ENCODE assay signal across 1 cellular context in the genomic region with DNA sequence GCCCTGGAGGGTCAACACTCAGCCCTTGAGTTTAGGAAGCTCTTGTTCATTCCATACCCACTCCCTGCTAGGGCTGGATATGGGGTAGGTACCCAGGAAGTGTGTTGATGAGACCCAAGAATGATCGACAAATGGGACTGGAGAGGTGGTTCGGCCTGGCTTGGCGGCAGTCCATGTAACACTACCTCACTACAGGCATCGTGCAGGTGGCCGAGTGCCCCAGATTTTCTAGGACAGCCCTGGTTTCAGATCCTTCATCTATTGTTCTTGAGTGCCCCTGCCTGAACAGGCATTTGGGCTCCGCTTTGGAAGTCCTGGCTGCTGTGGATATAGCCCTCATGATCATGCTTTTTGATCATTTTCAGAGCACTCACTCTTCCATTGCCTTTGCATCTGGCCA.
TF ChIP-seq lines count a peak whose summit lies in the region.

No MANE protein-coding gene starts in this region.

TF ChIP-seq in WTC11, 78 proteins besides CTCF, POLR2A, EP300 and RAD21 (continued from another document):
- no peak for TF ChIP-seq ATF1 (CRISPR knock-in tag; IDR thresholded peaks at IDR 0.05)
- TF ChIP-seq PRRX2 (CRISPR knock-in tag; IDR thresholded peaks at IDR 0.05), result no peak
- TF ChIP-seq JUN (CRISPR knock-in tag; IDR thresholded peaks at IDR 0.05), result no peak
- no peak for TF ChIP-seq OVOL2 (CRISPR knock-in tag; IDR thresholded peaks at IDR 0.05; ENCODE audit: borderline replicate concordance)
- TF ChIP-seq ZMAT4 (CRISPR knock-in tag; IDR thresholded peaks at IDR 0.05), result no peak
- no peak for TF ChIP-seq ETV6 (CRISPR knock-in tag; IDR thresholded peaks at IDR 0.05)
- no peak for TF ChIP-seq NFE2L1 (CRISPR knock-in tag; IDR thresholded peaks at IDR 0.05)
- no peak for TF ChIP-seq ZNF121 (CRISPR knock-in tag; IDR thresholded peaks at IDR 0.05)
- TF ChIP-seq, protein P1, sequence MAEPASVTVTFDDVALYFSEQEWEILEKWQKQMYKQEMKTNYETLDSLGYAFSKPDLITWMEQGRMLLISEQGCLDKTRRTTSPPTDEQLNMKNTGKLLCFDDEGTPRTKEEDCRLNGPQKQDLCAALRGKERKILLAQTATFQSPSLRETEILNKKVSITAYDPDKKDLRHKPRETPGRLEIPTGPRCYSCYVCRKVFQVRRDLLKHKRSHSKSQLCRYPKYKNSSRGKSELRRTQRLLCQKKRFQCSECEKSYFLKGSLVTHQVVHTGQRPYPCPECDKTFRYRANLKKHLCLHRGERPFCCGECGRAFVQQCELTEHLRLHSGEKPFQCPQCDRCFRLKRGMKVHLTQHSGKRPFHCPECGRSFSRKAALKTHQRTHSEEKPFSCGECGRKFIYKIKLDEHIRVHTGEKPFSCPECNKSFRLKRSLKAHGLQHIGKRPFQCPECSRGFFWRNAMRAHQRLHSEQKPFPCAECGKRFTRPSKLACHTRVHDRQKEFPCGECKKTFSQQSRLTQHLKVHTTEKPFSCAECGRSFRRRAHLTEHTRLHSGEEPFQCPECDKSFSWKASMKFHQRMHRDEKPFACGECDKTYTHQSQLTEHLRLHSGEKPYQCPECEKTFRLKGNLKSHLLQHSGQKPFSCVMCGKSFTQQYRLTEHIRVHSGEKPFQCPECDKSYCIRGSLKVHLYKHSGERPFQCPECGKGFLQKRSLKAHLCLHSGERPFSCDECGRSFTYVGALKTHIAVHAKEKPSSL (CRISPR knock-in tag; conservative IDR thresholded peaks at IDR 0.05), result no peak
- no peak for TF ChIP-seq GRHL2 (CRISPR knock-in tag; IDR thresholded peaks at IDR 0.05; ENCODE audit: insufficient replicate concordance, severe bottlenecking)
- no peak for TF ChIP-seq SP1 (CRISPR knock-in tag; conservative IDR thresholded peaks at IDR 0.05)
- TF ChIP-seq, protein P2, sequence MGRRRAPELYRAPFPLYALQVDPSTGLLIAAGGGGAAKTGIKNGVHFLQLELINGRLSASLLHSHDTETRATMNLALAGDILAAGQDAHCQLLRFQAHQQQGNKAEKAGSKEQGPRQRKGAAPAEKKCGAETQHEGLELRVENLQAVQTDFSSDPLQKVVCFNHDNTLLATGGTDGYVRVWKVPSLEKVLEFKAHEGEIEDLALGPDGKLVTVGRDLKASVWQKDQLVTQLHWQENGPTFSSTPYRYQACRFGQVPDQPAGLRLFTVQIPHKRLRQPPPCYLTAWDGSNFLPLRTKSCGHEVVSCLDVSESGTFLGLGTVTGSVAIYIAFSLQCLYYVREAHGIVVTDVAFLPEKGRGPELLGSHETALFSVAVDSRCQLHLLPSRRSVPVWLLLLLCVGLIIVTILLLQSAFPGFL (CRISPR knock-in tag; IDR thresholded peaks at IDR 0.05; ENCODE audit: borderline replicate concordance), result no peak
- TF ChIP-seq GABPB1 (CRISPR knock-in tag; IDR thresholded peaks at IDR 0.05), result no peak
